In the genomic region with DNA sequence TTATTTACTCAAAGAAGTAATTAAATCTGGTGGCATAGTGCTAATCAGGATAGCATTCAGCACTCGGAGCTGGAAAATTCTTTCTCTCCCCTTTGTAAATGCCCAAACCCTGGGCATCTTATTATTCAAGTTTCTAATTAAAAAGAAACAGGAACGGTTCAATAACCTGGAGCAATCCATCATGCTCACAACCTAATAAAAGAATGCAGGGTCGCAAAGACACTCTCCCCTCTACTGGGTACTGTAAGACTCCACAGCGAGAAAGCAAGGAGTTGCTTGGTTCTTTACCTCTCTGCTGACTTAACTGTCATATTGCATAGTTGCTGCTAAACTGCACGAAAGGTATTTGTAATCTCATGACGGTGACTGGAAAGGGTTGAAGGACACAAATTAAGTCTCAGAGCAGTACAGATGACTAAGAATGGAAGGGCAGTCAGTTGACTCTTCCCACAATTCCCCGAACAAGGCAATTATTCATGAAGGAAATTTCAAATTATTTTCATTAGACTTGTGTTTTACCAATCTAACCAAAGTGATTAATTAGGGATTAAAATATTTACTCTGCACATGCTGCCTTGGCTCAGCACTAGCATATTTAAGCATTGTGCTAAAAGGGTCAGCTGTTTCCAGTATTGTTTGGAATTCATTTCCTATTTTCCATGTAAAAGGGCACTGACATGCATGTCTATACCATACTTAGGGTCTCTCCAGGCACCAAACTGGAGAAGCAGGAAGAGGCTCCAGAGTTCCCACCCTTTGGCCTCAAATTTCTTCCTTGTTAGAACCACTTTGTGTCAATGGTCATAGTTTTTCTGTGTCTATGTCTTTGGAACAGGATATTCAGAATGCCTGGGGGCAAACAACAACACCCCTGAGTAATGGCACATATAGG, we compare ENCODE assay signal across 15 cellular contexts.
DNase-seq lines count a peak whose midpoint lies in the region.
"Had no signal": no experiment of that assay in that cellular context is flagged by ENCODE, and none has a peak within 500 bp of the region (broad histone marks: within the 10 kb centered on the region; RNA-seq: fewer than 3 reads in every experiment).

No MANE protein-coding gene starts in this region.

- H3K4me3 ChIP-seq in NT2/D1 (ENCODE audit: insufficient read length, low read depth): no peak overlapping the region
- H3K4me3 ChIP-seq: PC-9, SJCRH30 had no signal

- no peaks in the 10 kb centered on the region for H3K36me3 ChIP-seq in NT2/D1 (ENCODE audit: insufficient read depth, insufficient read length, low read length)
- H3K36me3 ChIP-seq: SJCRH30 had no signal

- no peaks in the 10 kb centered on the region for H3K27me3 ChIP-seq in NT2/D1 (ENCODE audit: insufficient read depth, insufficient read length)
- H3K27me3 ChIP-seq: SJCRH30 had no signal

- H3K4me1 ChIP-seq in NT2/D1 (ENCODE audit: insufficient read depth, insufficient read length): no peaks in the 10 kb centered on the region
- H3K4me1 ChIP-seq: SJCRH30 had no signal

- no peaks in the 10 kb centered on the region for H3K9me3 ChIP-seq in NT2/D1 (ENCODE audit: insufficient read depth, low read length)
- H3K9me3 ChIP-seq: SJCRH30 had no signal

- DNase-seq in NCI-H345 (lab: John Stamatoyannopoulos, UW): peak; percentile 34
- no peak for DNase-seq in NCI-H345 treated with DMSO at 0.1 percent for 48 hours (lab: John Stamatoyannopoulos, UW; ENCODE audit: unreplicated experiment)
- peak; percentile 8 for DNase-seq in NT2/D1 (ENCODE audit: low read depth, low spot score)
- DNase-seq in cerebellar cortex (ENCODE audit: low spot score): peak; percentile 92
- no peak for DNase-seq in activated CD4-positive, alpha-beta T cell treated with anti-CD3 and anti-CD28 coated beads for 4 hours
- no peak for DNase-seq in 8988T
- no peak for DNase-seq in NCI-H2107 (lab: John Stamatoyannopoulos, UW)
- DNase-seq: GOT3; KBM-7; MV-4-11; NCI-H446; NCI-H524 treated with DMSO at 0.1 percent for 48 hours; NK-92 treated with Interleukin-12 subunit alpha and Interleukin-12 subunit beta, amount 100 ng/mL, for 24 hours; PC-9 had no signal

- H3K9ac ChIP-seq in NT2/D1 (ENCODE audit: insufficient read length, low read depth): no peak overlapping the region

Comparison
In these comparisons a context has a peak if more than half of its experiments do, and no peak if none do; other contexts are left out.
1. DNase-seq: peak in NCI-H345 (single experiment), NT2/D1 (single experiment) and cerebellar cortex (single experiment); none in NCI-H345 treated with DMSO at 0.1 percent for 48 hours (single experiment), activated CD4-positive, alpha-beta T cell treated with anti-CD3 and anti-CD28 coated beads for 4 hours (0 of 2), 8988T (single experiment) and NCI-H2107 (single experiment).